Comparison of ENCODE assay signal across 1 cellular context in the genomic region with DNA sequence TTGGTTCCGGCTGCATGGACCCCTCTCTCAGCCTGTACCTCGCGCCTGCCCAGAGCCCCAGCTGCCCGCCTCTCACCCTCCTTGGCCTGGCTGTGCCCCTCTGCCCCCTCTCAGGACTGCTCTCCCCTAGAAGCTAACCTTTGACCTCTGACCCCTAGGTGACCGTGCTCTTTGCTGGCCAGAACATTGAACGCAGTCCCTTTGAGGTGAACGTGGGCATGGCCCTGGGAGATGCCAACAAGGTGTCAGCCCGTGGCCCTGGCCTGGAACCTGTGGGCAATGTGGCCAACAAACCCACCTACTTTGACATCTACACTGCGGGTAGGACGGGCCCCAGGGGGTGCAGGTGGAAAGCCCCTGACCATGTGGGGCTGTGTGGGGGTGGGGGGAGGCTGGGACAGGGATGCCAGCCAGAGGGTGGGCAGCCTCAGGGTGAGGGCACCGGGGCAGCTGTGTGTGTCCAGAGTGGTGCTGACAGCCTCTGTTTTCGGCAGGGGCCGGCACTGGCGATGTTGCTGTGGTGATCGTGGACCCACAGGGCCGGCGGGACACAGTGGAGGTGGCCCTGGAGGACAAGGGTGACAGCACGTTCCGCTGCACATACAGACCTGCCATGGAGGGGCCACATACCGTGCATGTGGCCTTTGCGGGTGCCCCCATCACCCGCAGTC.
A peak's percentile ranks its signal among the peaks of the same experiment; 100 is the strongest.
TF ChIP-seq lines count a peak whose summit lies in the region.

No MANE protein-coding gene starts in this region.

TF ChIP-seq in K562, 482 proteins besides CTCF, POLR2A, EP300 and RAD21:
- no peak for TF ChIP-seq CREB1 (IDR thresholded peaks at IDR 0.05)
- TF ChIP-seq CREB1 (CRISPR knock-in tag; IDR thresholded peaks at IDR 0.05), result 0 out of 2 replicates have a peak, but pooled peaks have one; percentile 18
- TF ChIP-seq POLR2H (tag; IDR thresholded peaks at IDR 0.05; ENCODE audit: low read depth), result no peak
- TF ChIP-seq SIN3B (IDR thresholded peaks at IDR 0.05; ENCODE audit: low read depth), result no peak
- TF ChIP-seq, protein P1, sequence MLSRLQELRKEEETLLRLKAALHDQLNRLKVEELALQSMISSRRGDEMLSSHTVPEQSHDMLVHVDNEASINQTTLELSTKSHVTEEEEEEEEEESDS (CRISPR knock-in tag; IDR thresholded peaks at IDR 0.05), result no peak
- no peak for TF ChIP-seq IFI16 (CRISPR knock-in tag; IDR thresholded peaks at IDR 0.05)
- TF ChIP-seq DMBX1 (CRISPR knock-in tag; IDR thresholded peaks at IDR 0.05; ENCODE audit: borderline replicate concordance), result no peak
- TF ChIP-seq ZNF76 (CRISPR knock-in tag; IDR thresholded peaks at IDR 0.05; ENCODE audit: borderline replicate concordance), result no peak
- peak; percentile 96 for TF ChIP-seq NR2C1 (IDR thresholded peaks at IDR 0.05)
- peak; percentile 95 for TF ChIP-seq NR2C1 (tag; IDR thresholded peaks at IDR 0.05)
- no peak for TF ChIP-seq TAF7 (tag; IDR thresholded peaks at IDR 0.05)
- TF ChIP-seq SNIP1 (IDR thresholded peaks at IDR 0.05; ENCODE audit: low read depth), result no peak
- TF ChIP-seq RBFOX2 (IDR thresholded peaks at IDR 0.05; ENCODE audit: low read depth, low read length), result peak; percentile 75
- 0 out of 2 replicates have a peak, but pooled peaks have one; percentile 9 for TF ChIP-seq ESRRA (IDR thresholded peaks at IDR 0.05; ENCODE audit: borderline replicate concordance, low read depth)
- peak; percentile 71 for TF ChIP-seq POLR2G (IDR thresholded peaks at IDR 0.05; ENCODE audit: low read depth, low read length)
- no peak for TF ChIP-seq CHCHD3 (CRISPR knock-in tag; IDR thresholded peaks at IDR 0.05)
- TF ChIP-seq THAP7 (CRISPR knock-in tag; IDR thresholded peaks at IDR 0.05), result no peak
- TF ChIP-seq FOSL1 (tag; conservative IDR thresholded peaks at IDR 0.05), result no peak
- no peak for TF ChIP-seq L3MBTL2 (IDR thresholded peaks at IDR 0.05)
- peak; percentile 94 for TF ChIP-seq NR2C2 (CRISPR knock-in tag; IDR thresholded peaks at IDR 0.05)
- peak; percentile 89 for TF ChIP-seq NR2C2 (tag; IDR thresholded peaks at IDR 0.05)
- TF ChIP-seq NFE2L1 (tag; IDR thresholded peaks at IDR 0.05; ENCODE audit: borderline replicate concordance, low read depth), result no peak
- no peak for TF ChIP-seq NCOA2 (IDR thresholded peaks at IDR 0.05; ENCODE audit: partially characterized antibody in 2 of 2)
- TF ChIP-seq MTA2 (IDR thresholded peaks at IDR 0.05; ENCODE audit: low read depth), result 0 out of 2 replicates have a peak, but pooled peaks have one; percentile 13
- no peak for TF ChIP-seq EGR1 (conservative IDR thresholded peaks at IDR 0.05)
- TF ChIP-seq, protein P2, sequence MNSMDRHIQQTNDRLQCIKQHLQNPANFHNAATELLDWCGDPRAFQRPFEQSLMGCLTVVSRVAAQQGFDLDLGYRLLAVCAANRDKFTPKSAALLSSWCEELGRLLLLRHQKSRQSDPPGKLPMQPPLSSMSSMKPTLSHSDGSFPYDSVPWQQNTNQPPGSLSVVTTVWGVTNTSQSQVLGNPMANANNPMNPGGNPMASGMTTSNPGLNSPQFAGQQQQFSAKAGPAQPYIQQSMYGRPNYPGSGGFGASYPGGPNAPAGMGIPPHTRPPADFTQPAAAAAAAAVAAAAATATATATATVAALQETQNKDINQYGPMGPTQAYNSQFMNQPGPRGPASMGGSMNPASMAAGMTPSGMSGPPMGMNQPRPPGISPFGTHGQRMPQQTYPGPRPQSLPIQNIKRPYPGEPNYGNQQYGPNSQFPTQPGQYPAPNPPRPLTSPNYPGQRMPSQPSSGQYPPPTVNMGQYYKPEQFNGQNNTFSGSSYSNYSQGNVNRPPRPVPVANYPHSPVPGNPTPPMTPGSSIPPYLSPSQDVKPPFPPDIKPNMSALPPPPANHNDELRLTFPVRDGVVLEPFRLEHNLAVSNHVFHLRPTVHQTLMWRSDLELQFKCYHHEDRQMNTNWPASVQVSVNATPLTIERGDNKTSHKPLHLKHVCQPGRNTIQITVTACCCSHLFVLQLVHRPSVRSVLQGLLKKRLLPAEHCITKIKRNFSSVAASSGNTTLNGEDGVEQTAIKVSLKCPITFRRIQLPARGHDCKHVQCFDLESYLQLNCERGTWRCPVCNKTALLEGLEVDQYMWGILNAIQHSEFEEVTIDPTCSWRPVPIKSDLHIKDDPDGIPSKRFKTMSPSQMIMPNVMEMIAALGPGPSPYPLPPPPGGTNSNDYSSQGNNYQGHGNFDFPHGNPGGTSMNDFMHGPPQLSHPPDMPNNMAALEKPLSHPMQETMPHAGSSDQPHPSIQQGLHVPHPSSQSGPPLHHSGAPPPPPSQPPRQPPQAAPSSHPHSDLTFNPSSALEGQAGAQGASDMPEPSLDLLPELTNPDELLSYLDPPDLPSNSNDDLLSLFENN (IDR thresholded peaks at IDR 0.05; ENCODE audit: low read depth in 2 of 2, low read length in 2 of 2), result no peak
- TF ChIP-seq ZNF408 (CRISPR knock-in tag; IDR thresholded peaks at IDR 0.05; ENCODE audit: low read depth), result no peak
- TF ChIP-seq NELFE (IDR thresholded peaks at IDR 0.05; ENCODE audit: insufficient read depth, insufficient read length), result no peak
- TF ChIP-seq ZNF740 (CRISPR knock-in tag; IDR thresholded peaks at IDR 0.05), result peak; percentile 45; the same call in 1 of the 2 replicates
- TF ChIP-seq ZNF740 (tag; IDR thresholded peaks at IDR 0.05), result no peak
- TF ChIP-seq RBM22 (IDR thresholded peaks at IDR 0.05; ENCODE audit: low read depth, low read length, poor library complexity, severe bottlenecking), result peak; percentile 61
- no peak for TF ChIP-seq ZNF24 (IDR thresholded peaks at IDR 0.05)
- no peak for TF ChIP-seq SRSF3 (IDR thresholded peaks at IDR 0.05; ENCODE audit: insufficient read depth, low read length)
- TF ChIP-seq, protein P3, sequence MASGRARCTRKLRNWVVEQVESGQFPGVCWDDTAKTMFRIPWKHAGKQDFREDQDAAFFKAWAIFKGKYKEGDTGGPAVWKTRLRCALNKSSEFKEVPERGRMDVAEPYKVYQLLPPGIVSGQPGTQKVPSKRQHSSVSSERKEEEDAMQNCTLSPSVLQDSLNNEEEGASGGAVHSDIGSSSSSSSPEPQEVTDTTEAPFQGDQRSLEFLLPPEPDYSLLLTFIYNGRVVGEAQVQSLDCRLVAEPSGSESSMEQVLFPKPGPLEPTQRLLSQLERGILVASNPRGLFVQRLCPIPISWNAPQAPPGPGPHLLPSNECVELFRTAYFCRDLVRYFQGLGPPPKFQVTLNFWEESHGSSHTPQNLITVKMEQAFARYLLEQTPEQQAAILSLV (tag; IDR thresholded peaks at IDR 0.05), result no peak
- no peak for TF ChIP-seq XRCC3 (IDR thresholded peaks at IDR 0.05)
- TF ChIP-seq IRF2 (CRISPR knock-in tag; IDR thresholded peaks at IDR 0.05), result no peak
- TF ChIP-seq CREB3 (tag; conservative IDR thresholded peaks at IDR 0.05; ENCODE audit: low read depth), result no peak
- no peak for TF ChIP-seq NFXL1 (CRISPR knock-in tag; IDR thresholded peaks at IDR 0.05)
- no peak for TF ChIP-seq ELK1 (CRISPR knock-in tag; IDR thresholded peaks at IDR 0.05)
- no peak for TF ChIP-seq LARP7 (IDR thresholded peaks at IDR 0.05)
- no peak for TF ChIP-seq CXXC5 (CRISPR knock-in tag; IDR thresholded peaks at IDR 0.05)
- no peak for TF ChIP-seq C11orf30 (IDR thresholded peaks at IDR 0.05; ENCODE audit: low read depth)
